9 cellular contexts compared by ENCODE assay signal in the genomic region with DNA sequence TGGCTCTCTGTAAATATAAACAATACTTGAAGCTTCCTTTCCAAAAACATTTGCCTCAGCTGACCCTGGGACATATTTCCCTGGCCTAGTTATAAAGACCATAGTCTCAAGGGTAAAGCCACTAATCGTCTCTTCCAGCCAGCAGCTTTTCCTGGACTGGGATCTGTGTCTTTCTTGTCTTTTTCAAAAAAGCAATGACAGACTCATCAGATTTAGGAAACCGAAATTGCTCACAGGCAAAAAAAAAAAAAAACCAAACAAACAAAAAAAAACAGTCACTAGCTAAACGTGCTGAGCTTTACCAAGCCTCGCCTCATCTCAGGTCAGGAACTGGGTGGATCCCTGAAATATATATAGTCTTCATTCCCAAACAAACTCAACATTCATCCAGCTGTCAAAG. TPM values are rescaled to one million over a fixed set of nuclear protein-coding genes. Genes with fewer than 3 reads are reported as not detected.
A peak's percentile ranks its signal among the peaks of the same experiment; 100 is the strongest.
DNase-seq lines count a peak whose midpoint lies in the region; ATAC-seq and TF ChIP-seq lines count a peak whose summit lies in the region.
"Had no signal": no experiment of that assay in that cellular context is flagged by ENCODE, and none has a peak within 500 bp of the region (broad histone marks: within the 10 kb centered on the region; RNA-seq: fewer than 3 reads in every experiment).

No MANE protein-coding gene starts in this region.

- H3K4me1 ChIP-seq in MM.1S (ENCODE audit: low read length): peaks cover 27% of the 10 kb centered on the region

- H3K27ac ChIP-seq in MM.1S (ENCODE audit: low read length): peak overlapping the region; percentile 68
- H3K27ac ChIP-seq: HL-60 had no signal

- no peaks in the 10 kb centered on the region for H4K20me1 ChIP-seq in MM.1S (ENCODE audit: insufficient read depth, low read length)

- H3K27me3 Mint-ChIP-seq in activated naive CD8-positive, alpha-beta T cell treated with anti-CD3 and anti-CD28 coated beads, Interleukin-2, amount 10 ng/mL, durations not matched to agents 7 days and 5 days: no peaks in the 10 kb centered on the region

- no peak overlapping the region for H3K4me3 Mint-ChIP-seq in activated naive CD8-positive, alpha-beta T cell treated with anti-CD3 and anti-CD28 coated beads, Interleukin-2, amount 10 ng/mL, durations not matched to agents 7 days and 5 days
- H3K4me3 Mint-ChIP-seq in stimulated activated effector memory CD8-positive, alpha-beta T cell treated with anti-CD3 and anti-CD28 coated beads, Interleukin-12 subunit alpha, Interleukin-12 subunit beta, amount 100 ng/mL, for 72 hours: peak overlapping the region; percentile 31

- DNase-seq in MM.1S: peak; percentile 44
- no peak for DNase-seq in activated naive CD8-positive, alpha-beta T cell treated with anti-CD3 and anti-CD28 coated beads, Interleukin-2, amount 10 ng/mL, durations not matched to agents 7 days and 5 days
- no peak for DNase-seq in left cardiac atrium
- DNase-seq in stimulated activated effector memory CD8-positive, alpha-beta T cell treated with anti-CD3 and anti-CD28 coated beads, Interleukin-12 subunit alpha, Interleukin-12 subunit beta, amount 100 ng/mL, for 72 hours (ENCODE audit: low spot score in 2 of 2): no peak
- DNase-seq in GOT3 (lab: John Stamatoyannopoulos, UW): no peak
- no peak for DNase-seq in ACHN

- H3K4me2 ChIP-seq in MM.1S (ENCODE audit: low read depth, low read length): peak overlapping the region; percentile 69

- H3K4me1 Mint-ChIP-seq in activated naive CD8-positive, alpha-beta T cell treated with anti-CD3 and anti-CD28 coated beads, Interleukin-2, amount 10 ng/mL, durations not matched to agents 7 days and 5 days: peaks cover 35% of the 10 kb centered on the region
- H3K4me1 Mint-ChIP-seq in stimulated activated effector memory CD8-positive, alpha-beta T cell treated with anti-CD3 and anti-CD28 coated beads, Interleukin-12 subunit alpha, Interleukin-12 subunit beta, amount 100 ng/mL, for 72 hours: peaks cover 41% of the 10 kb centered on the region

- POLR2A ChIA-PET in activated naive CD8-positive, alpha-beta T cell treated with anti-CD3 and anti-CD28 coated beads, Interleukin-2, amount 10 ng/mL, durations not matched to agents 7 days and 5 days (lab: Charles Lee): interaction anchor here (0.8 to 2.4 kb wide), 5 partner anchors 13 to 227 kb away, joined by 3 to 11 read pairs (median 5); a partner anchor contains a TSS

- H3K36me3 ChIP-seq in MM.1S (replicated peaks; ENCODE audit: insufficient read depth, low read length): no peaks in the 10 kb centered on the region; the same call in 1 of the 2 replicates

- H3K9ac ChIP-seq in MM.1S (ENCODE audit: low read length): peak overlapping the region; percentile 27; the same call in 1 of the 2 replicates

- peaks cover 17% of the 10 kb centered on the region for H3F3A ChIP-seq in MM.1S (ENCODE audit: insufficient read depth, low read length)

- peak overlapping the region; percentile 68 for H2AFZ ChIP-seq in MM.1S (ENCODE audit: low read length)

- no peaks in the 10 kb centered on the region for H3K79me2 ChIP-seq in MM.1S (ENCODE audit: low read length)

- TF ChIP-seq CTCF in MM.1S (IDR thresholded peaks at IDR 0.05; ENCODE audit: low read length): no peak

- intact Hi-C loops in left cardiac atrium (cut with DNase I): loop anchor here in 1 of 2 donors (5.0 kb wide), 1 partner anchor 223 kb away; no protein-coding TSS in a partner anchor

- no peak for ATAC-seq in activated naive CD8-positive, alpha-beta T cell treated with anti-CD3 and anti-CD28 coated beads, Interleukin-2, amount 10 ng/mL, durations not matched to agents 7 days and 5 days (ENCODE audit: low read depth)
- ATAC-seq in left cardiac atrium (peak; percentile 51 to 59), GM21390 (IDR thresholded peaks at IDR 0.05; ENCODE audit: unreplicated experiment) (no peak), GM19452 (IDR thresholded peaks at IDR 0.05; ENCODE audit: unreplicated experiment) (no peak)
- no peak for ATAC-seq in stimulated activated effector memory CD8-positive, alpha-beta T cell treated with anti-CD3 and anti-CD28 coated beads, Interleukin-12 subunit alpha, Interleukin-12 subunit beta, amount 100 ng/mL, for 72 hours

- no peaks in the 10 kb centered on the region for H3K9me3 ChIP-seq in MM.1S (replicated peaks; ENCODE audit: insufficient read depth, low read length)

- H3K36me3 Mint-ChIP-seq in activated naive CD8-positive, alpha-beta T cell treated with anti-CD3 and anti-CD28 coated beads, Interleukin-2, amount 10 ng/mL, durations not matched to agents 7 days and 5 days: peaks cover 45% of the 10 kb centered on the region
- H3K36me3 Mint-ChIP-seq in stimulated activated effector memory CD8-positive, alpha-beta T cell treated with anti-CD3 and anti-CD28 coated beads, Interleukin-12 subunit alpha, Interleukin-12 subunit beta, amount 100 ng/mL, for 72 hours: peaks cover 53% of the 10 kb centered on the region

- no peaks in the 10 kb centered on the region for H3K9me3 Mint-ChIP-seq in activated naive CD8-positive, alpha-beta T cell treated with anti-CD3 and anti-CD28 coated beads, Interleukin-2, amount 10 ng/mL, durations not matched to agents 7 days and 5 days
- no peaks in the 10 kb centered on the region for H3K9me3 Mint-ChIP-seq in stimulated activated effector memory CD8-positive, alpha-beta T cell treated with anti-CD3 and anti-CD28 coated beads, Interleukin-12 subunit alpha, Interleukin-12 subunit beta, amount 100 ng/mL, for 72 hours

- no peaks in the 10 kb centered on the region for H3K9me2 ChIP-seq in MM.1S (replicated peaks; ENCODE audit: insufficient read depth, low read length)

- peak overlapping the region; percentile 18 for H3K4me3 ChIP-seq in MM.1S (ENCODE audit: low read length)

- H3K27ac Mint-ChIP-seq in activated naive CD8-positive, alpha-beta T cell treated with anti-CD3 and anti-CD28 coated beads, Interleukin-2, amount 10 ng/mL, durations not matched to agents 7 days and 5 days: peak overlapping the region; percentile 36
- H3K27ac Mint-ChIP-seq in stimulated activated effector memory CD8-positive, alpha-beta T cell treated with anti-CD3 and anti-CD28 coated beads, Interleukin-12 subunit alpha, Interleukin-12 subunit beta, amount 100 ng/mL, for 72 hours: peak overlapping the region; percentile 94

- H3K27me3 ChIP-seq in MM.1S (replicated peaks; ENCODE audit: insufficient read depth, low read length): no peaks in the 10 kb centered on the region

- in situ Hi-C loops in ACHN (cut with HindIII; ENCODE audit: low pct_ligation_motif_present, low pct_unique_long_range_greater_than_20kb, low sequenced_read_pairs): no loop called here

RNA-seq across cellular contexts. Expression of a gene that starts 23.5 kb away (rescaled TPM):
- 10 to 100 TPM; 53.7 to 58.5 TPM for total RNA-seq in activated naive CD8-positive, alpha-beta T cell treated with anti-CD3 and anti-CD28 coated beads, Interleukin-2, amount 10 ng/mL, durations not matched to agents 7 days and 5 days
- 10 to 100 TPM; 26.7 to 28.5 TPM for total RNA-seq in left cardiac atrium

RNA-seq across cellular contexts. Expression of a gene that starts 39.1 kb away (rescaled TPM):
- 10 to 100 TPM; 14.8 to 16.0 TPM for total RNA-seq in activated naive CD8-positive, alpha-beta T cell treated with anti-CD3 and anti-CD28 coated beads, Interleukin-2, amount 10 ng/mL, durations not matched to agents 7 days and 5 days
- total RNA-seq in left cardiac atrium: 10 to 100 TPM; 24.6 to 27.7 TPM

Comparison
In these comparisons a context has a peak if more than half of its experiments do, and no peak if none do; other contexts are left out.
1. ATAC-seq: peak in left cardiac atrium (2 of 2); none in activated naive CD8-positive, alpha-beta T cell treated with anti-CD3 and anti-CD28 coated beads, Interleukin-2, amount 10 ng/mL, durations not matched to agents 7 days and 5 days (single experiment), stimulated activated effector memory CD8-positive, alpha-beta T cell treated with anti-CD3 and anti-CD28 coated beads, Interleukin-12 subunit alpha, Interleukin-12 subunit beta, amount 100 ng/mL, for 72 hours (single experiment), GM21390 (single experiment) and GM19452 (single experiment).